ENCODE assay signal across 23 cellular contexts in the genomic region with DNA sequence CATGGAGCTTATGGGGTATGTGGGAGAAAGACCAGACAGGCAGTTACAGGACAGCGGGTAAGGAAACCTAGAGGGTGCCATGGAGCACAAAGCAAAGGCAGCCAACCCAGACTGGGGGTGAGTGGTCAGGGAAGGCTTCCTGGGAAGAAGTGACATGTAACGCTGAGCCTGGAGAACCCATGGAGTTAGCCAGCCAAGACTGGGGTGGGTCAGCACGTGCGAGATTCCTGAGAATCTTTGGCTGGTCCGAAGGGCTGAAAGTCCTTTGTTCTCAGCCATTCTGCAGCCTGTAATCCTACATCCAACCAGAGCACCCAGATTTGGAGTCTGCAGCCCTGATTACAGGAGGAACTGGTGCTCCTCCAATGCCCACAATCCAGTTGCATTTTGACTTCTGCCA.
"Had no signal": no experiment of that assay in that cellular context is flagged by ENCODE, and none has a peak within 500 bp of the region (broad histone marks: within the 10 kb centered on the region; RNA-seq: fewer than 3 reads in every experiment).

No MANE protein-coding gene starts in this region.

- H3K27me3 Mint-ChIP-seq: activated CD8-positive, alpha-beta memory T cell treated with anti-CD3 and anti-CD28 coated beads, Interleukin-2, amount 10 ng/mL, durations not matched to agents 7 days and 5 days; activated naive CD4-positive, alpha-beta T cell treated with anti-CD3 and anti-CD28 coated beads, Interleukin-2, amount 50 U/mL, for 24 hours had no signal

- H3K4me1 Mint-ChIP-seq: activated CD8-positive, alpha-beta memory T cell treated with anti-CD3 and anti-CD28 coated beads, Interleukin-2, amount 10 ng/mL, durations not matched to agents 7 days and 5 days; activated naive CD4-positive, alpha-beta T cell treated with anti-CD3 and anti-CD28 coated beads, Interleukin-2, amount 50 U/mL, for 24 hours had no signal

- ATAC-seq: activated CD4-positive, CD25-positive, alpha-beta regulatory T cell treated with anti-CD3 and anti-CD28 coated beads, Interleukin-2, amount 50 U/mL, for 24 hours; activated CD8-positive, alpha-beta memory T cell treated with anti-CD3 and anti-CD28 coated beads, Interleukin-2, amount 10 ng/mL, durations not matched to agents 7 days and 5 days; PC-3; SK-N-SH treated with all-trans-retinoic acid at 6 μM for 48 hours had no signal

- H3K27ac Mint-ChIP-seq: activated CD8-positive, alpha-beta memory T cell treated with anti-CD3 and anti-CD28 coated beads, Interleukin-2, amount 10 ng/mL, durations not matched to agents 7 days and 5 days; activated naive CD4-positive, alpha-beta T cell treated with anti-CD3 and anti-CD28 coated beads, Interleukin-2, amount 50 U/mL, for 24 hours; activated T-cell treated with anti-CD3 and anti-CD28 coated beads, Interleukin-2, amount 50 U/mL, for 24 hours; activated T-helper 1 cell treated with anti-CD3 and anti-CD28 coated beads, Interleukin-12 subunit alpha, Interleukin-12 subunit beta, Interleukin-2, Interleukin-4 antibody, amounts not matched to agents 30 ng/mL and 10 ng/mL and 1 ng/mL, durations not matched to agents 14 hours and 24 hours and 36 hours had no signal

- H3K36me3 Mint-ChIP-seq: activated CD8-positive, alpha-beta memory T cell treated with anti-CD3 and anti-CD28 coated beads, Interleukin-2, amount 10 ng/mL, durations not matched to agents 7 days and 5 days; activated naive CD4-positive, alpha-beta T cell treated with anti-CD3 and anti-CD28 coated beads, Interleukin-2, amount 50 U/mL, for 24 hours had no signal

- H3K4me3 Mint-ChIP-seq: activated CD8-positive, alpha-beta memory T cell treated with anti-CD3 and anti-CD28 coated beads, Interleukin-2, amount 10 ng/mL, durations not matched to agents 7 days and 5 days; activated naive CD4-positive, alpha-beta T cell treated with anti-CD3 and anti-CD28 coated beads, Interleukin-2, amount 50 U/mL, for 24 hours; activated T-cell treated with anti-CD3 and anti-CD28 coated beads, Interleukin-2, amount 50 U/mL, for 24 hours; activated T-helper 1 cell treated with anti-CD3 and anti-CD28 coated beads, Interleukin-12 subunit alpha, Interleukin-12 subunit beta, Interleukin-2, Interleukin-4 antibody, amounts not matched to agents 30 ng/mL and 10 ng/mL and 1 ng/mL, durations not matched to agents 14 hours and 24 hours and 36 hours had no signal

- DNase-seq: activated CD4-positive, alpha-beta T cell treated with anti-CD3 and anti-CD28 coated beads for 4 hours; activated CD8-positive, alpha-beta memory T cell treated with anti-CD3 and anti-CD28 coated beads, Interleukin-2, amount 10 ng/mL, durations not matched to agents 7 days and 5 days; activated effector memory CD4-positive, alpha-beta T cell treated with Interleukin-2 at 50 U/mL for 16 hours; activated naive CD4-positive, alpha-beta T cell; activated T-cell treated with anti-CD3 and anti-CD28 coated beads, Interleukin-2, amount 50 U/mL, for 24 hours; aorta; MG63; MV-4-11; NCI-H1092 treated with DMSO at 0.1 percent for 48 hours; NCI-H1417 treated with DMSO at 0.1 percent for 48 hours; NCI-H1694; NCI-H2029; NCI-H2107; NCI-H2171 treated with DMSO at 0.1 percent for 48 hours; NCI-H510A treated with DMSO at 0.1 percent for 48 hours; NK-92 treated with Interleukin-12 subunit alpha and Interleukin-12 subunit beta, amount 100 ng/mL, for 24 hours; PC-3; SHP77; SW 1271 had no signal

- H3K9me3 Mint-ChIP-seq: activated naive CD4-positive, alpha-beta T cell treated with anti-CD3 and anti-CD28 coated beads, Interleukin-2, amount 50 U/mL, for 24 hours; activated T-cell treated with anti-CD3 and anti-CD28 coated beads, Interleukin-2, amount 50 U/mL, for 24 hours had no signal
